17 cellular contexts compared by ENCODE assay signal in genomic region chr5:156515121-156515520, GRCh38.
DNase-seq lines count a peak whose midpoint lies in the region; ATAC-seq and TF ChIP-seq lines count a peak whose summit lies in the region.
"Had no signal": no experiment of that assay in that cellular context is flagged by ENCODE, and none has a peak within 500 bp of the region (broad histone marks: within the 10 kb centered on the region; RNA-seq: fewer than 3 reads in every experiment).

No MANE protein-coding gene starts in this region.

- no peak overlapping the region for H4K8ac ChIP-seq in neuronal stem cell (ENCODE audit: low read depth, low read length)

- H3K9ac ChIP-seq in neuronal stem cell (ENCODE audit: low read depth, low read length, poor library complexity) = no peak overlapping the region
- H3K9ac ChIP-seq: GM23248 had no signal

- H3K27ac ChIP-seq in neuronal stem cell (replicated peaks; ENCODE audit: low read length) (no peak overlapping the region), hepatocyte (no peak overlapping the region)
- H3K27ac ChIP-seq: A549, GM23248 had no signal

- no peak overlapping the region for H3K14ac ChIP-seq in neuronal stem cell (ENCODE audit: low read length)

- H3K4me2 ChIP-seq in neuronal stem cell (ENCODE audit: insufficient read depth, low read length, poor library complexity, severe bottlenecking) (no peak overlapping the region), hepatocyte (no peak overlapping the region)
- H3K4me2 ChIP-seq: A549 had no signal

- no peaks in the 10 kb centered on the region for H3K79me1 ChIP-seq in neuronal stem cell (ENCODE audit: low read depth, low read length)

- H2BK5ac ChIP-seq in neuronal stem cell (ENCODE audit: low read length) = no peak overlapping the region

- peaks cover 0 to 4% of the 10 kb centered on the region in 2 donors for H3K9me3 ChIP-seq in neuronal stem cell (replicated peaks in 1 of 2; ENCODE audit: control insufficient read depth in 2 of 2, insufficient read depth in 1 of 2, low read depth in 1 of 2, low read length in 2 of 2)
- peaks cover 8% of the 10 kb centered on the region for H3K9me3 ChIP-seq in hepatocyte (ENCODE audit: low read depth)

- H3K36me3 ChIP-seq in neuronal stem cell (replicated peaks in 1 of 2; ENCODE audit: control insufficient read depth in 2 of 2, insufficient read depth in 2 of 2, low read length in 2 of 2) = no peaks in the 10 kb centered on the region
- no peaks in the 10 kb centered on the region for H3K36me3 ChIP-seq in hepatocyte (replicated peaks; ENCODE audit: insufficient read depth, low read depth)

- no peak overlapping the region for H3K4ac ChIP-seq in neuronal stem cell (ENCODE audit: low read length)

- DNase-seq in EH (ENCODE audit: low read depth) (peak; percentile 1), fibroblast of peridontal ligament (ENCODE audit: extremely low read depth) (peak; percentile 24), neuronal stem cell (ENCODE audit: low spot score) (no peak), hepatocyte (ENCODE audit: low spot score) (no peak)
- DNase-seq in activated CD4-positive, alpha-beta T cell treated with anti-CD3 and anti-CD28 coated beads, Interleukin-2, amount 50 U/mL, for 1 hour = no peak
- DNase-seq: 8988T; ACHN; C1 segment of cervical spinal cord; Calu3; CD4-positive, alpha-beta memory T cell; COR-L47; DMS53; DMS79 treated with DMSO at 0.1 percent for 48 hours; GM23248; HCEC 1CT had no signal

- H2AFZ ChIP-seq in neuronal stem cell (ENCODE audit: low read length) = no peak overlapping the region
- no peak overlapping the region for H2AFZ ChIP-seq in hepatocyte
- H2AFZ ChIP-seq: GM23248 had no signal

- H4K91ac ChIP-seq in neuronal stem cell (ENCODE audit: low read depth, low read length, poor library complexity) = no peak overlapping the region

- no peak overlapping the region for H3K23ac ChIP-seq in neuronal stem cell (ENCODE audit: low read depth, low read length, poor library complexity)

- no peak overlapping the region for H2BK12ac ChIP-seq in neuronal stem cell (ENCODE audit: low read length)

- H3K18ac ChIP-seq in neuronal stem cell (ENCODE audit: low read length) = peak overlapping the region; percentile 41

- no peaks in the 10 kb centered on the region for H3K27me3 ChIP-seq in neuronal stem cell (ENCODE audit: control insufficient read depth in 3 of 3, insufficient read depth in 3 of 3, low read depth in 1 of 3, low read length in 3 of 3)
- no peaks in the 10 kb centered on the region for H3K27me3 ChIP-seq in hepatocyte

- H3K4me3 ChIP-seq in neuronal stem cell (ENCODE audit: low read length in 2 of 2) (no peak overlapping the region), hepatocyte (no peak overlapping the region)
- H3K4me3 ChIP-seq: A549, GM23248 had no signal

- no peak overlapping the region for H2BK15ac ChIP-seq in neuronal stem cell (ENCODE audit: low read length)

- no peak for ATAC-seq in HG03280 (IDR thresholded peaks at IDR 0.05; ENCODE audit: unreplicated experiment)
- ATAC-seq: A549 had no signal

- no peaks in the 10 kb centered on the region for H3K79me2 ChIP-seq in hepatocyte

- H2BK120ac ChIP-seq in neuronal stem cell (ENCODE audit: low read depth, low read length) = no peak overlapping the region

- H2AK5ac ChIP-seq in neuronal stem cell (ENCODE audit: low read depth, low read length) = no peak overlapping the region

- no peak for TF ChIP-seq CTCF in hepatocyte (IDR thresholded peaks at IDR 0.05; ENCODE audit: poor library complexity)

- no peaks in the 10 kb centered on the region for H4K20me1 ChIP-seq in hepatocyte (ENCODE audit: insufficient read depth, poor library complexity, severe bottlenecking)

- H3K4me1 ChIP-seq in neuronal stem cell (ENCODE audit: control insufficient read depth in 2 of 2, insufficient read depth in 1 of 2, low read depth in 1 of 2, low read length in 2 of 2) (no peaks in the 10 kb centered on the region), hepatocyte (ENCODE audit: insufficient read depth) (no peaks in the 10 kb centered on the region)
- H3K4me1 ChIP-seq: A549 had no signal

- no CpG with 5 or more reads among the region's 2 CpGs for WGBS in neuronal stem cell (ENCODE audit: extremely low coverage in 2 of 2, insufficient read length in 2 of 2, insufficient replicate concordance in 1 of 2), 2 donors
- WGBS in hepatocyte (ENCODE audit: low lambda C conversion rate, missing lambda C conversion rate) = 59% methylated on average over 2 of the region's 2 CpGs

- H3K9me2 ChIP-seq in hepatocyte (replicated peaks; ENCODE audit: insufficient read depth) = no peaks in the 10 kb centered on the region

Comparison
In these comparisons a context has a peak if more than half of its experiments do, and no peak if none do; other contexts are left out.
1. DNase-seq: peak in EH (single experiment) and fibroblast of peridontal ligament (single experiment); none in neuronal stem cell (single experiment), hepatocyte (single experiment) and activated CD4-positive, alpha-beta T cell treated with anti-CD3 and anti-CD28 coated beads, Interleukin-2, amount 50 U/mL, for 1 hour (single experiment).